ENCODE assay signal across 41 cellular contexts in the genomic region with DNA sequence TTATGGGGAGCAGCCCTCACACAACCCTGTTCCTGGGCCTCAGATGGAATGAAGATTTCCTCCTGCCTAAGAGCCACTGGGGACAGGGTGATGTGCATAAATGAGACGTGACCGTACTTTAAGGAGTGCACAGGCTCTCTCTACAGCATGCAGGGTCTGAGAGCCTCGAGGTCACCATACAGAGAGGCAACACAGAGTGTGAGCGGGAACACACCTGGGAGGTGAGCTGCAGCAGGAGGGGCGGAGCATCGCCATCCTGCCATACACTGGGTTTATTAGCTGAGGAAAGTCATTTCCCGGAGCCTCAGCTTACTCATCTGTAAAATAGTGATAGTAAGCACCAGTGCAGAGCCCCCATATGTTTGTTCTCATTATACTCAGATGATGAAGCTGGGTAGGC.
"Had no signal": no experiment of that assay in that cellular context is flagged by ENCODE, and none has a peak within 500 bp of the region (broad histone marks: within the 10 kb centered on the region; RNA-seq: fewer than 3 reads in every experiment).

No MANE protein-coding gene starts in this region.

- H3K27me3 Mint-ChIP-seq: activated naive CD4-positive, alpha-beta T cell treated with anti-CD3 and anti-CD28 coated beads, Interleukin-2, amount 10 ng/mL, durations not matched to agents 7 days and 5 days; activated naive CD8-positive, alpha-beta T cell; activated naive CD8-positive, alpha-beta T cell treated with anti-CD3 and anti-CD28 coated beads for 36 hours; activated naive CD8-positive, alpha-beta T cell treated with anti-CD3 and anti-CD28 coated beads, Interleukin-2, amount 10 ng/mL, durations not matched to agents 7 days and 5 days; activated naive CD8-positive, alpha-beta T cell treated with anti-CD3 and anti-CD28 coated beads, Interleukin-2, amount 50 U/mL, for 24 hours; activated T-cell treated with anti-CD3 and anti-CD28 coated beads, Interleukin-2, amount 50 U/mL, for 24 hours; activated T-helper 17 cell treated with anti-CD3 and anti-CD28 coated beads, Interleukin-2, amount 50 U/mL, for 72 hours; central memory CD8-positive, alpha-beta T cell had no signal

- H3K4me1 Mint-ChIP-seq: activated naive CD4-positive, alpha-beta T cell treated with anti-CD3 and anti-CD28 coated beads, Interleukin-2, amount 10 ng/mL, durations not matched to agents 7 days and 5 days; activated naive CD4-positive, alpha-beta T cell treated with anti-CD3 and anti-CD28 coated beads, Interleukin-2, amount 50 U/mL, for 24 hours; activated naive CD8-positive, alpha-beta T cell treated with anti-CD3 and anti-CD28 coated beads for 36 hours; activated naive CD8-positive, alpha-beta T cell treated with anti-CD3 and anti-CD28 coated beads, Interleukin-2, amount 10 ng/mL, durations not matched to agents 7 days and 5 days; activated naive CD8-positive, alpha-beta T cell treated with anti-CD3 and anti-CD28 coated beads, Interleukin-2, amount 50 U/mL, for 24 hours; activated T-helper 17 cell treated with anti-CD3 and anti-CD28 coated beads, Interleukin-2, amount 50 U/mL, for 72 hours; brain; central memory CD8-positive, alpha-beta T cell had no signal

- H3K27me3 ChIP-seq: adrenal gland, ascending aorta, body of pancreas, brain microvascular endothelial cell, breast epithelium, cardiac muscle cell had no signal

- H3K27ac Mint-ChIP-seq: activated naive CD4-positive, alpha-beta T cell treated with anti-CD3 and anti-CD28 coated beads for 36 hours; activated naive CD4-positive, alpha-beta T cell treated with anti-CD3 and anti-CD28 coated beads, Interleukin-2, amount 10 ng/mL, durations not matched to agents 7 days and 5 days; activated naive CD4-positive, alpha-beta T cell treated with anti-CD3 and anti-CD28 coated beads, Interleukin-2, amount 50 U/mL, for 24 hours; activated naive CD4-positive, alpha-beta T cell treated with anti-CD3 and anti-CD28 coated beads, Interleukin-2, amount 50 U/mL, for 72 hours; activated naive CD8-positive, alpha-beta T cell; activated naive CD8-positive, alpha-beta T cell treated with anti-CD3 and anti-CD28 coated beads for 36 hours; activated naive CD8-positive, alpha-beta T cell treated with anti-CD3 and anti-CD28 coated beads, Interleukin-2, amount 10 ng/mL, durations not matched to agents 7 days and 5 days; activated naive CD8-positive, alpha-beta T cell treated with anti-CD3 and anti-CD28 coated beads, Interleukin-2, amount 50 U/mL, for 24 hours; activated T-cell treated with anti-CD3 and anti-CD28 coated beads, Interleukin-2, amount 50 U/mL, for 24 hours; activated T-cell treated with anti-CD3 and anti-CD28 coated beads, Interleukin-2, amount 50 U/mL, for 72 hours; activated T-helper 1 cell treated with anti-CD3 and anti-CD28 coated beads, Interleukin-12 subunit alpha, Interleukin-12 subunit beta, Interleukin-2, Interleukin-4 antibody, amounts not matched to agents 30 ng/mL and 10 ng/mL and 1 ng/mL, durations not matched to agents 14 hours and 24 hours and 36 hours; activated T-helper 17 cell treated with anti-CD3 and anti-CD28 coated beads, Interleukin-2, amount 50 U/mL, for 72 hours; activated T-helper 2 cell treated with anti-CD3 and anti-CD28 coated beads, Interferon-gamma antibody, Interleukin-2, Interleukin-4, amounts not matched to agents 10 μg/mL and 5 μg/mL and 100 μg/mL, durations not matched to agents 14 hours and 24 hours and 36 hours; brain had no signal

- ATAC-seq: activated naive CD4-positive, alpha-beta T cell treated with anti-CD3 and anti-CD28 coated beads, Interleukin-2, amount 50 U/mL, for 72 hours; activated naive CD8-positive, alpha-beta T cell treated with anti-CD3 and anti-CD28 coated beads, Interleukin-2, amount 50 U/mL, for 24 hours; activated T-cell treated with anti-CD3 and anti-CD28 coated beads, Interleukin-2, amount 50 U/mL, for 4 hours; activated T-cell treated with anti-CD3 and anti-CD28 coated beads, Interleukin-2, amount 50 U/mL, for 72 hours; activated T-helper 17 cell treated with anti-CD3 and anti-CD28 coated beads, Interleukin-2, amount 50 U/mL, for 72 hours; body of pancreas had no signal

- H3K36me3 ChIP-seq: adrenal gland, ascending aorta, brain microvascular endothelial cell, breast epithelium, cardiac muscle cell had no signal

- H3K4me1 ChIP-seq: adrenal gland, ascending aorta, body of pancreas, breast epithelium had no signal

- H3K9me3 ChIP-seq: adrenal gland, ascending aorta, body of pancreas, breast epithelium had no signal

- H3K9me3 Mint-ChIP-seq: activated naive CD4-positive, alpha-beta T cell treated with anti-CD3 and anti-CD28 coated beads for 36 hours; activated naive CD4-positive, alpha-beta T cell treated with anti-CD3 and anti-CD28 coated beads, Interleukin-2, amount 10 ng/mL, durations not matched to agents 7 days and 5 days; activated naive CD4-positive, alpha-beta T cell treated with anti-CD3 and anti-CD28 coated beads, Interleukin-2, amount 50 U/mL, for 24 hours; activated naive CD8-positive, alpha-beta T cell treated with anti-CD3 and anti-CD28 coated beads for 36 hours; activated naive CD8-positive, alpha-beta T cell treated with anti-CD3 and anti-CD28 coated beads, Interleukin-2, amount 10 ng/mL, durations not matched to agents 7 days and 5 days; activated naive CD8-positive, alpha-beta T cell treated with anti-CD3 and anti-CD28 coated beads, Interleukin-2, amount 50 U/mL, for 24 hours; activated T-cell treated with anti-CD3 and anti-CD28 coated beads, Interleukin-2, amount 50 U/mL, for 24 hours; activated T-cell treated with anti-CD3 and anti-CD28 coated beads, Interleukin-2, amount 50 U/mL, for 4 hours; activated T-helper 1 cell treated with anti-CD3 and anti-CD28 coated beads, Interleukin-12 subunit alpha, Interleukin-12 subunit beta, Interleukin-2, Interleukin-4 antibody, amounts not matched to agents 30 ng/mL and 10 ng/mL and 1 ng/mL, durations not matched to agents 14 hours and 24 hours and 36 hours; activated T-helper 17 cell treated with anti-CD3 and anti-CD28 coated beads, Interleukin-2, amount 50 U/mL, for 72 hours; activated T-helper 2 cell treated with anti-CD3 and anti-CD28 coated beads, Interferon-gamma antibody, Interleukin-2, Interleukin-4, amounts not matched to agents 10 μg/mL and 5 μg/mL and 100 μg/mL, durations not matched to agents 14 hours and 24 hours and 36 hours; brain had no signal

- H3K27ac ChIP-seq: adrenal gland, ascending aorta, body of pancreas, brain microvascular endothelial cell, breast epithelium, cardiac muscle cell had no signal

- DNase-seq: activated effector memory CD4-positive, alpha-beta T cell treated with anti-CD3 and anti-CD28 coated beads, Interleukin-2, amount 50 U/mL, for 16 hours; activated effector memory CD4-positive, alpha-beta T cell treated with Interleukin-2 at 50 U/mL for 16 hours; activated gamma-delta T cell; activated gamma-delta T cell treated with Interleukin-2 at 50 U/mL for 16 hours; activated naive CD4-positive, alpha-beta T cell; activated naive CD4-positive, alpha-beta T cell treated with anti-CD3 and anti-CD28 coated beads for 36 hours; activated naive CD4-positive, alpha-beta T cell treated with anti-CD3 and anti-CD28 coated beads, Interleukin-2, amount 10 ng/mL, durations not matched to agents 7 days and 5 days; activated naive CD4-positive, alpha-beta T cell treated with anti-CD3 and anti-CD28 coated beads, Interleukin-2, amount 50 U/mL, for 16 hours; activated naive CD4-positive, alpha-beta T cell treated with Interleukin-2 at 50 U/mL for 16 hours; activated naive CD8-positive, alpha-beta T cell treated with anti-CD3 and anti-CD28 coated beads for 36 hours; activated naive CD8-positive, alpha-beta T cell treated with anti-CD3 and anti-CD28 coated beads, Interleukin-2, amount 10 ng/mL, durations not matched to agents 7 days and 5 days; activated naive CD8-positive, alpha-beta T cell treated with anti-CD3 and anti-CD28 coated beads, Interleukin-2, amount 50 U/mL, for 24 hours; activated T-cell treated with anti-CD3 and anti-CD28 coated beads for 4 hours; activated T-cell treated with anti-CD3 and anti-CD28 coated beads, Interleukin-2, amount 50 U/mL, for 1 hour; activated T-cell treated with anti-CD3 and anti-CD28 coated beads, Interleukin-2, amount 50 U/mL, for 24 hours; activated T-cell treated with anti-CD3 and anti-CD28 coated beads, Interleukin-2, amount 50 U/mL, for 4 hours; activated T-cell treated with anti-CD3 and anti-CD28 coated beads, Interleukin-2, amount 50 U/mL, for 48 hours; activated T-cell treated with anti-CD3 and anti-CD28 coated beads, Interleukin-2, amount 50 U/mL, for 72 hours; adrenal gland; amniotic stem cell; amygdala; anterior cingulate cortex; aorta; body of pancreas; brain microvascular endothelial cell; caudate nucleus; central memory CD4-positive, alpha-beta T cell; cerebellar nuclear complex had no signal

- H3K4me3 ChIP-seq: adrenal gland, ascending aorta, body of pancreas, breast epithelium, cardiac muscle cell had no signal

- FAIRE-seq: astrocyte, bronchial epithelial cell had no signal

- H3K36me3 Mint-ChIP-seq: activated naive CD4-positive, alpha-beta T cell treated with anti-CD3 and anti-CD28 coated beads, Interleukin-2, amount 10 ng/mL, durations not matched to agents 7 days and 5 days; activated naive CD4-positive, alpha-beta T cell treated with anti-CD3 and anti-CD28 coated beads, Interleukin-2, amount 50 U/mL, for 24 hours; activated naive CD4-positive, alpha-beta T cell treated with anti-CD3 and anti-CD28 coated beads, Interleukin-2, amount 50 U/mL, for 72 hours; activated naive CD8-positive, alpha-beta T cell; activated naive CD8-positive, alpha-beta T cell treated with anti-CD3 and anti-CD28 coated beads for 36 hours; activated naive CD8-positive, alpha-beta T cell treated with anti-CD3 and anti-CD28 coated beads, Interleukin-2, amount 10 ng/mL, durations not matched to agents 7 days and 5 days; brain had no signal

- H3K4me3 Mint-ChIP-seq: activated naive CD4-positive, alpha-beta T cell treated with anti-CD3 and anti-CD28 coated beads for 36 hours; activated naive CD4-positive, alpha-beta T cell treated with anti-CD3 and anti-CD28 coated beads, Interleukin-2, amount 10 ng/mL, durations not matched to agents 7 days and 5 days; activated naive CD4-positive, alpha-beta T cell treated with anti-CD3 and anti-CD28 coated beads, Interleukin-2, amount 50 U/mL, for 24 hours; activated naive CD8-positive, alpha-beta T cell; activated naive CD8-positive, alpha-beta T cell treated with anti-CD3 and anti-CD28 coated beads for 36 hours; activated naive CD8-positive, alpha-beta T cell treated with anti-CD3 and anti-CD28 coated beads, Interleukin-2, amount 10 ng/mL, durations not matched to agents 7 days and 5 days; activated naive CD8-positive, alpha-beta T cell treated with anti-CD3 and anti-CD28 coated beads, Interleukin-2, amount 50 U/mL, for 24 hours; activated T-cell treated with anti-CD3 and anti-CD28 coated beads, Interleukin-2, amount 50 U/mL, for 24 hours; activated T-cell treated with anti-CD3 and anti-CD28 coated beads, Interleukin-2, amount 50 U/mL, for 4 hours; activated T-cell treated with anti-CD3 and anti-CD28 coated beads, Interleukin-2, amount 50 U/mL, for 72 hours; activated T-helper 1 cell treated with anti-CD3 and anti-CD28 coated beads, Interleukin-12 subunit alpha, Interleukin-12 subunit beta, Interleukin-2, Interleukin-4 antibody, amounts not matched to agents 30 ng/mL and 10 ng/mL and 1 ng/mL, durations not matched to agents 14 hours and 24 hours and 36 hours; activated T-helper 17 cell treated with anti-CD3 and anti-CD28 coated beads, Interleukin-2, amount 50 U/mL, for 72 hours; brain; central memory CD8-positive, alpha-beta T cell had no signal
